ENCODE assay signal across 14 cellular contexts in genomic region chr6:133341607-133342158, GRCh38.
DNase-seq lines count a peak whose midpoint lies in the region; ATAC-seq and TF ChIP-seq lines count a peak whose summit lies in the region.
"Had no signal": no experiment of that assay in that cellular context is flagged by ENCODE, and none has a peak within 500 bp of the region (broad histone marks: within the 10 kb centered on the region; RNA-seq: fewer than 3 reads in every experiment).

No MANE protein-coding gene starts in this region.

- no peak for TF ChIP-seq CTCF in MCF 10A (IDR thresholded peaks at IDR 0.05; ENCODE audit: unreplicated experiment)
- TF ChIP-seq CTCF in breast epithelium (IDR thresholded peaks at IDR 0.05) = no peak

- H3K4me1 ChIP-seq in breast epithelium = no peaks in the 10 kb centered on the region
- H3K4me1 ChIP-seq: prostate gland had no signal

- no TSS peak for BruUV-seq in MCF 10A (replicated peaks; lab: Mats Ljungman, UMichigan)

- H3K27me3 Mint-ChIP-seq in MCF 10A (ENCODE audit: insufficient read depth, unreplicated experiment) = peaks cover 44% of the 10 kb centered on the region
- H3K27me3 Mint-ChIP-seq in stimulated activated naive CD8-positive, alpha-beta T cell treated with anti-CD3 and anti-CD28 coated beads, Interleukin-15, amount 100 ng/mL, for 72 hours = no peaks in the 10 kb centered on the region

- no peak overlapping the region for H3K4me3 Mint-ChIP-seq in MCF 10A (ENCODE audit: unreplicated experiment)
- H3K4me3 Mint-ChIP-seq in stimulated activated naive CD8-positive, alpha-beta T cell treated with anti-CD3 and anti-CD28 coated beads, Interleukin-15, amount 100 ng/mL, for 72 hours = no peak overlapping the region

- DNase-seq in MCF 10A (ENCODE audit: unreplicated experiment) (peak; percentile 3), breast epithelium (ENCODE audit: low spot score in 2 of 2) (no peak), NCI-H748 (lab: John Stamatoyannopoulos, UW; ENCODE audit: unreplicated experiment) (peak; percentile 59), fibroblast of peridontal ligament (ENCODE audit: extremely low read depth) (peak; percentile 22), stromal cell of bone marrow (ENCODE audit: low read depth) (peak; percentile 54), GF-D8 (lab: John Stamatoyannopoulos, UW) (no peak)
- no peak for DNase-seq in stimulated activated naive CD8-positive, alpha-beta T cell treated with anti-CD3 and anti-CD28 coated beads, Interleukin-15, amount 100 ng/mL, for 72 hours
- DNase-seq: activated CD4-positive, alpha-beta T cell treated with anti-CD3 and anti-CD28 coated beads for 4 hours; activated gamma-delta T cell; H7; heart left ventricle; Kasumi-1 had no signal

- no peak for TF ChIP-seq POLR2A in breast epithelium (IDR thresholded peaks at IDR 0.05)

- no peaks in the 10 kb centered on the region for H3K36me3 Mint-ChIP-seq in MCF 10A (ENCODE audit: insufficient read depth, unreplicated experiment)

- no peak overlapping the region for H3K27ac ChIP-seq in breast epithelium
- H3K27ac ChIP-seq: heart left ventricle, prostate gland had no signal

- H3K9me3 Mint-ChIP-seq in MCF 10A (ENCODE audit: unreplicated experiment) = no peaks in the 10 kb centered on the region
- H3K9me3 Mint-ChIP-seq in stimulated activated naive CD8-positive, alpha-beta T cell treated with anti-CD3 and anti-CD28 coated beads, Interleukin-15, amount 100 ng/mL, for 72 hours = no peaks in the 10 kb centered on the region

- H3K36me3 ChIP-seq in breast epithelium = no peaks in the 10 kb centered on the region
- H3K36me3 ChIP-seq: heart left ventricle, prostate gland had no signal

- no peaks in the 10 kb centered on the region for H3K9me3 ChIP-seq in breast epithelium
- H3K9me3 ChIP-seq: heart left ventricle, prostate gland had no signal

- H3K4me1 Mint-ChIP-seq in MCF 10A (ENCODE audit: insufficient read depth, unreplicated experiment) = no peaks in the 10 kb centered on the region
- no peaks in the 10 kb centered on the region for H3K4me1 Mint-ChIP-seq in stimulated activated naive CD8-positive, alpha-beta T cell treated with anti-CD3 and anti-CD28 coated beads, Interleukin-15, amount 100 ng/mL, for 72 hours

- intact Hi-C loops in MCF 10A (cut with micrococcal nuclease) = no loop called here
- intact Hi-C loops in breast epithelium (cut with DNase I; ENCODE audit: low total_unique reads) = no loop called here

- H3K27ac Mint-ChIP-seq in MCF 10A (ENCODE audit: low read depth, unreplicated experiment) = no peak overlapping the region
- H3K27ac Mint-ChIP-seq in stimulated activated naive CD8-positive, alpha-beta T cell treated with anti-CD3 and anti-CD28 coated beads, Interleukin-15, amount 100 ng/mL, for 72 hours = no peak overlapping the region

- CTCF ChIA-PET in MCF 10A (lab: Yijun Ruan, JAX) = interaction anchor here (0.6 to 0.7 kb wide), 3 partner anchors 108 to 580 kb away, joined by 3 to 4 read pairs (median 3); no protein-coding TSS in a partner anchor

- no peaks in the 10 kb centered on the region for H3K27me3 ChIP-seq in breast epithelium
- H3K27me3 ChIP-seq: heart left ventricle had no signal

- POLR2A ChIA-PET in MCF 10A (lab: Yijun Ruan, JAX) = no interaction called here

- H3K4me3 ChIP-seq in breast epithelium = no peak overlapping the region
- H3K4me3 ChIP-seq: heart left ventricle, prostate gland had no signal

- no peak for ATAC-seq in HG03039 (IDR thresholded peaks at IDR 0.05; ENCODE audit: unreplicated experiment)
- ATAC-seq in stimulated activated naive CD8-positive, alpha-beta T cell treated with anti-CD3 and anti-CD28 coated beads, Interleukin-15, amount 100 ng/mL, for 72 hours = no peak

Comparison
In these comparisons a context has a peak if more than half of its experiments do, and no peak if none do; other contexts are left out.
1. DNase-seq: peak in MCF 10A (single experiment), NCI-H748 (single experiment), fibroblast of peridontal ligament (single experiment) and stromal cell of bone marrow (single experiment); none in breast epithelium (0 of 2), GF-D8 (single experiment) and stimulated activated naive CD8-positive, alpha-beta T cell treated with anti-CD3 and anti-CD28 coated beads, Interleukin-15, amount 100 ng/mL, for 72 hours (0 of 2).